21 cellular contexts compared by ENCODE assay signal in genomic region chr7:2416659-2417058, GRCh38. TPM values are rescaled to one million over a fixed set of nuclear protein-coding genes. Genes with fewer than 3 reads are reported as not detected.
DNase-seq lines count a peak whose midpoint lies in the region; ATAC-seq lines count a peak whose summit lies in the region.
"Had no signal": no experiment of that assay in that cellular context is flagged by ENCODE, and none has a peak within 500 bp of the region (broad histone marks: within the 10 kb centered on the region; RNA-seq: fewer than 3 reads in every experiment).

No MANE protein-coding gene starts in this region.

- H3K27ac ChIP-seq in HUES48 (ENCODE audit: low read depth, low read length): peak overlapping the region; percentile 36
- H3K27ac ChIP-seq: 22Rv1, SJSA1 had no signal

- no peaks in the 10 kb centered on the region for H3K9me3 ChIP-seq in HUES48 (ENCODE audit: control insufficient read depth, insufficient read depth, low read length)
- H3K9me3 ChIP-seq: SJSA1 had no signal

- H3K4me3 Mint-ChIP-seq in T-helper 1 cell treated with Interleukin-12 subunit alpha and Interleukin-12 subunit beta and Interleukin-4 antibody, amounts not matched to agents 30 μg/mL and 1 μg/mL, for 36 hours: no peak overlapping the region
- no peak overlapping the region for H3K4me3 Mint-ChIP-seq in activated T-helper 2 cell treated with anti-CD3 and anti-CD28 coated beads, Interferon-gamma antibody, Interleukin-2, Interleukin-4, amounts not matched to agents 10 μg/mL and 5 μg/mL and 100 μg/mL, durations not matched to agents 14 hours and 24 hours and 36 hours (ENCODE audit: low read depth)
- H3K4me3 Mint-ChIP-seq in natural killer cell treated with Interleukin-12 subunit alpha and Interleukin-12 subunit beta and Interleukin-15 and Interleukin-18, amount 100 ng/mL, for 72 hours: peak overlapping the region; percentile 26
- H3K4me3 Mint-ChIP-seq: B cell; CD4-positive, alpha-beta T cell; IgD-negative memory B cell had no signal

- H3K4me1 ChIP-seq in HUES48 (ENCODE audit: control insufficient read depth, insufficient read depth, low read length): peaks cover 6% of the 10 kb centered on the region; the same call in 1 of the 2 replicates

- ATAC-seq in natural killer cell treated with Interleukin-12 subunit alpha and Interleukin-12 subunit beta and Interleukin-15 and Interleukin-18, amount 100 ng/mL, for 72 hours: no peak
- ATAC-seq in GM21526 (IDR thresholded peaks at IDR 0.05; ENCODE audit: low FRiP score, unreplicated experiment): no peak
- ATAC-seq: PC-3 had no signal

- intact Hi-C loops in activated T-helper 2 cell treated with anti-CD3 and anti-CD28 coated beads, Interferon-gamma antibody, Interleukin-2, Interleukin-4, amounts not matched to agents 10 μg/mL and 5 μg/mL and 100 μg/mL, durations not matched to agents 14 hours and 24 hours and 36 hours (cut with micrococcal nuclease): no loop called here

- no peaks in the 10 kb centered on the region for H3K27me3 Mint-ChIP-seq in T-helper 1 cell treated with Interleukin-12 subunit alpha and Interleukin-12 subunit beta and Interleukin-4 antibody, amounts not matched to agents 30 μg/mL and 1 μg/mL, for 36 hours (ENCODE audit: low read depth)
- no peaks in the 10 kb centered on the region for H3K27me3 Mint-ChIP-seq in activated T-helper 2 cell treated with anti-CD3 and anti-CD28 coated beads, Interferon-gamma antibody, Interleukin-2, Interleukin-4, amounts not matched to agents 10 μg/mL and 5 μg/mL and 100 μg/mL, durations not matched to agents 14 hours and 24 hours and 36 hours (ENCODE audit: low read depth)
- no peaks in the 10 kb centered on the region for H3K27me3 Mint-ChIP-seq in natural killer cell treated with Interleukin-12 subunit alpha and Interleukin-12 subunit beta and Interleukin-15 and Interleukin-18, amount 100 ng/mL, for 72 hours
- H3K27me3 Mint-ChIP-seq: B cell; CD4-positive, alpha-beta T cell; IgD-negative memory B cell had no signal

- H3K9ac ChIP-seq in HUES48 (ENCODE audit: low read depth, low read length): no peak overlapping the region

- H3K4me1 Mint-ChIP-seq in T-helper 1 cell treated with Interleukin-12 subunit alpha and Interleukin-12 subunit beta and Interleukin-4 antibody, amounts not matched to agents 30 μg/mL and 1 μg/mL, for 36 hours (ENCODE audit: low read depth): peaks cover 36% of the 10 kb centered on the region
- H3K4me1 Mint-ChIP-seq in activated T-helper 2 cell treated with anti-CD3 and anti-CD28 coated beads, Interferon-gamma antibody, Interleukin-2, Interleukin-4, amounts not matched to agents 10 μg/mL and 5 μg/mL and 100 μg/mL, durations not matched to agents 14 hours and 24 hours and 36 hours (ENCODE audit: low read depth): peaks cover 47% of the 10 kb centered on the region
- H3K4me1 Mint-ChIP-seq in natural killer cell treated with Interleukin-12 subunit alpha and Interleukin-12 subunit beta and Interleukin-15 and Interleukin-18, amount 100 ng/mL, for 72 hours (ENCODE audit: low read depth in 2 of 2): peaks cover 51 to 62% of the 10 kb centered on the region in 2 donors

- no peak overlapping the region for H3K4me3 ChIP-seq in HUES48 (ENCODE audit: low read depth, low read length)
- H3K4me3 ChIP-seq: SJSA1 had no signal

- H3K36me3 Mint-ChIP-seq in T-helper 1 cell treated with Interleukin-12 subunit alpha and Interleukin-12 subunit beta and Interleukin-4 antibody, amounts not matched to agents 30 μg/mL and 1 μg/mL, for 36 hours (ENCODE audit: low read depth): peaks cover 11% of the 10 kb centered on the region
- peaks cover 29% of the 10 kb centered on the region for H3K36me3 Mint-ChIP-seq in activated T-helper 2 cell treated with anti-CD3 and anti-CD28 coated beads, Interferon-gamma antibody, Interleukin-2, Interleukin-4, amounts not matched to agents 10 μg/mL and 5 μg/mL and 100 μg/mL, durations not matched to agents 14 hours and 24 hours and 36 hours (ENCODE audit: low read depth)
- no peaks in the 10 kb centered on the region for H3K36me3 Mint-ChIP-seq in natural killer cell treated with Interleukin-12 subunit alpha and Interleukin-12 subunit beta and Interleukin-15 and Interleukin-18, amount 100 ng/mL, for 72 hours

- no peaks in the 10 kb centered on the region for H3K36me3 ChIP-seq in HUES48 (ENCODE audit: control insufficient read depth, insufficient read depth, low read length)
- H3K36me3 ChIP-seq: SJSA1 had no signal

- H3K27ac Mint-ChIP-seq in T-helper 1 cell treated with Interleukin-12 subunit alpha and Interleukin-12 subunit beta and Interleukin-4 antibody, amounts not matched to agents 30 μg/mL and 1 μg/mL, for 36 hours: peak overlapping the region; percentile 50
- peak overlapping the region; percentile 22 for H3K27ac Mint-ChIP-seq in activated T-helper 2 cell treated with anti-CD3 and anti-CD28 coated beads, Interferon-gamma antibody, Interleukin-2, Interleukin-4, amounts not matched to agents 10 μg/mL and 5 μg/mL and 100 μg/mL, durations not matched to agents 14 hours and 24 hours and 36 hours
- peak overlapping the region; percentile 49 to 68 for H3K27ac Mint-ChIP-seq in natural killer cell treated with Interleukin-12 subunit alpha and Interleukin-12 subunit beta and Interleukin-15 and Interleukin-18, amount 100 ng/mL, for 72 hours
- H3K27ac Mint-ChIP-seq: B cell; CD4-positive, alpha-beta T cell had no signal

- DNase-seq in T-helper 1 cell: no peak
- DNase-seq in activated T-helper 2 cell treated with anti-CD3 and anti-CD28 coated beads, Interferon-gamma antibody, Interleukin-2, Interleukin-4, amounts not matched to agents 10 μg/mL and 5 μg/mL and 100 μg/mL, durations not matched to agents 14 hours and 24 hours and 36 hours (ENCODE audit: low spot score): no peak
- DNase-seq in natural killer cell treated with Interleukin-12 subunit alpha and Interleukin-12 subunit beta and Interleukin-15 and Interleukin-18, amount 100 ng/mL, for 72 hours (ENCODE audit: low spot score): no peak
- no peak for DNase-seq in SW480 (ENCODE audit: low spot score)
- no peak for DNase-seq in stimulated activated naive CD4-positive, alpha-beta T cell treated with Interleukin-2 at 50 U/mL for 16 hours (lab: John Stamatoyannopoulos, UW)
- DNase-seq: CD4-positive, alpha-beta T cell; GF-D8; NCI-H1417 treated with DMSO at 0.1 percent for 48 hours; NCI-H1930; NCI-H2171; NCI-H748 treated with DMSO at 0.1 percent for 48 hours; PC-3 had no signal

- H3K9me3 Mint-ChIP-seq in T-helper 1 cell treated with Interleukin-12 subunit alpha and Interleukin-12 subunit beta and Interleukin-4 antibody, amounts not matched to agents 30 μg/mL and 1 μg/mL, for 36 hours: no peaks in the 10 kb centered on the region
- H3K9me3 Mint-ChIP-seq in activated T-helper 2 cell treated with anti-CD3 and anti-CD28 coated beads, Interferon-gamma antibody, Interleukin-2, Interleukin-4, amounts not matched to agents 10 μg/mL and 5 μg/mL and 100 μg/mL, durations not matched to agents 14 hours and 24 hours and 36 hours: no peaks in the 10 kb centered on the region
- H3K9me3 Mint-ChIP-seq in natural killer cell treated with Interleukin-12 subunit alpha and Interleukin-12 subunit beta and Interleukin-15 and Interleukin-18, amount 100 ng/mL, for 72 hours: no peaks in the 10 kb centered on the region
- H3K9me3 Mint-ChIP-seq: CD4-positive, alpha-beta T cell; IgD-negative memory B cell had no signal

- no peaks in the 10 kb centered on the region for H3K27me3 ChIP-seq in HUES48 (ENCODE audit: control insufficient read depth, insufficient read depth, low read length)
- H3K27me3 ChIP-seq: SJSA1 had no signal

RNA-seq across cellular contexts. Expression of gene CHST12, which starts 13.2 kb away (rescaled TPM):
- 9.8 and 11.8 TPM in 2 replicates for total RNA-seq in activated T-helper 2 cell treated with anti-CD3 and anti-CD28 coated beads, Interferon-gamma antibody, Interleukin-2, Interleukin-4, amounts not matched to agents 10 μg/mL and 5 μg/mL and 100 μg/mL, durations not matched to agents 14 hours and 24 hours and 36 hours
- total RNA-seq in natural killer cell treated with Interleukin-12 subunit alpha and Interleukin-12 subunit beta and Interleukin-15 and Interleukin-18, amount 100 ng/mL, for 72 hours: 10 to 100 TPM; 29.6 to 31.7 TPM

RNA-seq across cellular contexts. Expression of gene GRIFIN, which starts 59.5 kb away (rescaled TPM):
- not detected in 2 replicates for total RNA-seq in activated T-helper 2 cell treated with anti-CD3 and anti-CD28 coated beads, Interferon-gamma antibody, Interleukin-2, Interleukin-4, amounts not matched to agents 10 μg/mL and 5 μg/mL and 100 μg/mL, durations not matched to agents 14 hours and 24 hours and 36 hours
- not detected for total RNA-seq in natural killer cell treated with Interleukin-12 subunit alpha and Interleukin-12 subunit beta and Interleukin-15 and Interleukin-18, amount 100 ng/mL, for 72 hours
- total RNA-seq: B cell; CD4-positive, alpha-beta T cell; H4; NCI-H460; PC-3; SJSA1 had no signal
